20 cellular contexts compared by ENCODE assay signal in the genomic region with DNA sequence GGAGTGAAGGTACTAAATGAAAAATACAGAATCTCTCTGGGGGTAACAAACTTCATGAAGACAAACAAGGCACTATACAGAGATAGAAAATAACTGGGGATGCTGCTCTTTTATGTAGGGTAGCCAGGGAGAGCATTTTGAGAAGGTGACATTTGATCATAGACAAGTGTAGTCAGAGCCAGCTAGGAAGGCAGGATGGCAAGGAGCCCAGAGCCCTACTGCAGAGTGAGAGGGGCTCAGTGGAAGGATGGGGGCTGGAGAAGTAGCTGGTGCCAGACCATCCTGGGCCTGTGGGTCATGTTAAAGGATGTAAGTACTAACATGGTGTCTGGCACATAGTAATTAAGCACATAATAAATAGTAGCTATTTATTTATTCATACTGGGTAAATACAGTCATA.
"Had no signal": no experiment of that assay in that cellular context is flagged by ENCODE, and none has a peak within 500 bp of the region (broad histone marks: within the 10 kb centered on the region; RNA-seq: fewer than 3 reads in every experiment).

No MANE protein-coding gene starts in this region.

- H3K9me3 ChIP-seq: neutrophil, ovary, prostate gland, upper lobe of left lung had no signal

- H3K27me3 ChIP-seq: neutrophil, ovary, upper lobe of left lung had no signal

- ATAC-seq: activated CD4-positive, CD25-positive, alpha-beta regulatory T cell treated with anti-CD3 and anti-CD28 coated beads, Interleukin-2, amount 50 U/mL, for 24 hours; activated CD8-positive, alpha-beta memory T cell treated with anti-CD3 and anti-CD28 coated beads, Interleukin-2, amount 10 ng/mL, durations not matched to agents 7 days and 5 days; activated CD8-positive, alpha-beta T cell treated with anti-CD3 and anti-CD28 coated beads for 36 hours; esophagus mucosa; stimulated activated naive CD8-positive, alpha-beta T cell treated with anti-CD3 and anti-CD28 coated beads, Interleukin-15, Interleukin-2, amounts not matched to agents 100 U/mL and 50 U/mL, for 24 hours had no signal

- H3K27ac ChIP-seq: neutrophil, ovary, prostate gland, upper lobe of left lung, VCaP had no signal

- H3K4me3 ChIP-seq: ovary, prostate gland, upper lobe of left lung had no signal

- H3K4me1 ChIP-seq: prostate gland, upper lobe of left lung had no signal

- H3K36me3 ChIP-seq: neutrophil, ovary, prostate gland, upper lobe of left lung had no signal

- DNase-seq: activated CD4-positive, alpha-beta T cell treated with anti-CD3 and anti-CD28 coated beads, Interleukin-2, amount 10 ng/mL, durations not matched to agents 24 days and 14 days; activated CD8-positive, alpha-beta memory T cell treated with anti-CD3 and anti-CD28 coated beads, Interleukin-2, amount 10 ng/mL, durations not matched to agents 7 days and 5 days; activated CD8-positive, alpha-beta T cell treated with anti-CD3 and anti-CD28 coated beads for 36 hours; activated effector memory CD4-positive, alpha-beta T cell treated with anti-CD3 and anti-CD28 coated beads, Interleukin-2, amount 50 U/mL, for 16 hours; activated naive CD4-positive, alpha-beta T cell treated with anti-CD3 and anti-CD28 coated beads, Interleukin-2, amount 10 ng/mL, durations not matched to agents 7 days and 5 days; activated T-cell treated with anti-CD3 and anti-CD28 coated beads for 4 hours; amygdala; effector memory CD4-positive, alpha-beta T cell; foreskin melanocyte; hippocampal formation; kidney glomerular epithelial cell; stimulated activated CD4-positive, alpha-beta T cell treated with anti-CD3 and anti-CD28 coated beads, Interleukin-4, amount 100 ng/mL, for 24 hours; stimulated activated naive CD8-positive, alpha-beta T cell treated with anti-CD3 and anti-CD28 coated beads, Interleukin-15, Interleukin-2, amounts not matched to agents 100 U/mL and 50 U/mL, for 24 hours; upper lobe of left lung had no signal
